Comparison of ENCODE assay signal across 18 cellular contexts in the genomic region with DNA sequence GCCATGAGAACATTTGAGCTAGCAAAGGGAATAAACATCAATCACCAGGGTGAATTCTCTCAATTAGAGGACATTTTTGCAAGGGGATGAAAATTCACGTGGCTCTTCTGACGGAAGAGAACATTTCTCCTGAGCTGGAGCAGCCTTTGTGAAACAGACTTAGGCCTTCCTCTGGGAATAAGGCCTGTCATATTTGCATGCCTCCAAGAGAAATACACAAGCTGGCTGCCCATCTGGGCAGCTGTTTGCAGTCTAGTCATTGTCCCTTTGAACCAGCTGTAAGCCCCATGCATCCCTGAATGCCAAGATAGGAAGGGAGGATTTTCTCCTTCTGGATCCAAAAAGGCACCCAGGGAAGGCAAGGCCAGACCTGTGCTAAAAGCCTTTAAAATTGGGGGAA. TPM values are rescaled to one million over a fixed set of nuclear protein-coding genes. Genes with fewer than 3 reads are reported as not detected.
A peak's percentile ranks its signal among the peaks of the same experiment; 100 is the strongest.
DNase-seq lines count a peak whose midpoint lies in the region; ATAC-seq and TF ChIP-seq lines count a peak whose summit lies in the region.
"Had no signal": no experiment of that assay in that cellular context is flagged by ENCODE, and none has a peak within 500 bp of the region (broad histone marks: within the 10 kb centered on the region; RNA-seq: fewer than 3 reads in every experiment).

No MANE protein-coding gene starts in this region.

- H3K9me3 Mint-ChIP-seq in glutamatergic neuron (ENCODE audit: unreplicated experiment), result peaks cover 7% of the 10 kb centered on the region
- H3K9me3 Mint-ChIP-seq in nephron, result no peaks in the 10 kb centered on the region

- H3K36me3 Mint-ChIP-seq in glutamatergic neuron (ENCODE audit: unreplicated experiment) (no peaks in the 10 kb centered on the region), nephron (ENCODE audit: low read depth) (no peaks in the 10 kb centered on the region)
- H3K36me3 Mint-ChIP-seq: CD4-positive, CD25-positive, alpha-beta regulatory T cell had no signal

- H3K4me3 Mint-ChIP-seq in glutamatergic neuron (ENCODE audit: unreplicated experiment) (no peak overlapping the region), nephron (no peak overlapping the region)
- H3K4me3 Mint-ChIP-seq: CD4-positive, CD25-positive, alpha-beta regulatory T cell had no signal

- no peak for ATAC-seq in GM18907 (IDR thresholded peaks at IDR 0.05; ENCODE audit: unreplicated experiment)
- ATAC-seq: GM12878, SK-N-SH treated with all-trans-retinoic acid at 6 μM for 48 hours had no signal

- DNase-seq in D341Med (ENCODE audit: low spot score) (peak; percentile 62), NCI-H1694 treated with DMSO at 0.1 percent for 48 hours (lab: John Stamatoyannopoulos, UW) (peak; percentile 55), glutamatergic neuron (no peak), GM19240 (ENCODE audit: insufficient read length, low spot score) (no peak)
- no peak for DNase-seq in effector CD8-positive, alpha-beta T cell (lab: John Stamatoyannopoulos, UW)
- DNase-seq: AML-193; CD4-positive, CD25-positive, alpha-beta regulatory T cell; DND-41; GOT3; NCI-H1105; NCI-H187 treated with DMSO at 0.1 percent for 48 hours; SHP77 treated with DMSO at 0.1 percent for 48 hours had no signal

- H3K27ac Mint-ChIP-seq in glutamatergic neuron (ENCODE audit: unreplicated experiment) (peak overlapping the region; percentile 59), nephron (peak overlapping the region; percentile 54 to 81 (median 68))
- H3K27ac Mint-ChIP-seq: CD4-positive, CD25-positive, alpha-beta regulatory T cell had no signal

- H3K27me3 Mint-ChIP-seq in glutamatergic neuron (ENCODE audit: unreplicated experiment) (peaks cover 4% of the 10 kb centered on the region), nephron (ENCODE audit: low read depth) (peaks cover 9% of the 10 kb centered on the region)

- TF ChIP-seq CTCF in glutamatergic neuron (IDR thresholded peaks at IDR 0.05; ENCODE audit: partially characterized antibody, unreplicated experiment) (no peak), nephron (IDR thresholded peaks at IDR 0.05; ENCODE audit: unreplicated experiment in 3 of 3) (no peak)

- H3K4me1 Mint-ChIP-seq in glutamatergic neuron (ENCODE audit: low read depth, unreplicated experiment) (peaks cover 32% of the 10 kb centered on the region), nephron (peaks cover 59% of the 10 kb centered on the region)

RNA-seq across cellular contexts. Expression of a gene that starts 5.5 kb away (rescaled TPM):
- 2.0 TPM for total RNA-seq in glutamatergic neuron (ENCODE audit: unreplicated experiment)
- total RNA-seq: CD4-positive, CD25-positive, alpha-beta regulatory T cell; GM12878; LHCN-M2; NCI-H460 had no signal

RNA-seq across cellular contexts. Expression of a gene that starts 39.5 kb away (rescaled TPM):
- 1.1 TPM for total RNA-seq in glutamatergic neuron (ENCODE audit: unreplicated experiment)
- total RNA-seq: LHCN-M2, NCI-H460 had no signal

RNA-seq across cellular contexts. Expression of a gene that starts 59.6 kb away (rescaled TPM):
- 125 TPM for total RNA-seq in glutamatergic neuron (ENCODE audit: unreplicated experiment)
- total RNA-seq: CD4-positive, CD25-positive, alpha-beta regulatory T cell; GM12878; LHCN-M2; NCI-H460 had no signal

Comparison
In these comparisons a context has a peak if more than half of its experiments do, and no peak if none do; other contexts are left out.
1. DNase-seq: peak in D341Med (single experiment) and NCI-H1694 treated with DMSO at 0.1 percent for 48 hours (single experiment); none in glutamatergic neuron (single experiment), effector CD8-positive, alpha-beta T cell (single experiment) and GM19240 (single experiment).